ENCODE assay signal across 8 cellular contexts in the genomic region with DNA sequence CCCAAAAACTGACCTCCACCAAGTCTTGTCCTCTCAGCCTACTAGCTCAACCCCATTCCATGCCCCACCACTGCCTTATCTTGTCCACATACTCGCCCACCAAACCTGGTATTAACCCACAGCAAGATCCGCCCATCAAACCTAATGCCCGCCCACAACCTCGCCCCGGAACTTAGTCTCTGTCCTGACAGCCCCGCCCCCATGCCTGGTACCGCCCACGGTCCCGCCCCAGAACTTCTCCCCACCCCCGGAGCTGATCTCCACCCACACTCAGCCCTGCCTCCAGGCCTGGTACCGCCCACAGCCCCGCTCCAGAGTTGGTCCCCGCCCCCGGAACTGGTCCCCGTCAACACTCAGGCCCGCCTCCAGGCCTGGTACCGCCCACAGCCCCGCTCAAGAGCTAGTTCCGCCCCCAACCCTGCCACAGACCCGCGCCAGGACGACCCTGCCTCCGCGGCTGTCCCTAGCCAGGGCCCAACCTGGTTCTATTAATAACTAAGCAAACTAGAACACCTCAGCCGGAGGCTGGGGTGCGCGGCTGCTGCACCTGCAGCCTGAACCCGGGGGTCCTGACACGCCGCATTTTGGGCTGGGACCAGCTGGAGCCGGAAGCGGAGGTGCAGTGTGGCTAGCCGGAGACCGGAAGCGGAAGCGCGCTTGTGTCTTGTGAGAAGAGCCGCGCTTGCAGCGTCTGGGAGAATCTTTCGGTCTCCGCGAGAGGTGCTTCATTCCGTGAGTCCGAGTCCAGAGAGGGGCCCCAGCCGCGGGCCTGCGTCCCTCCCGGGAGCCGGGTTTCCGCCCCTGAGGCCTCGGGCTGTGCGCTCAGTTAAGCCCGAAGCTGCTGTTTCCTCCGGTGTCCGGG. TPM values are rescaled to one million over a fixed set of nuclear protein-coding genes. Genes with fewer than 3 reads are reported as not detected.
DNase-seq lines count a peak whose midpoint lies in the region; ATAC-seq, FAIRE-seq and TF ChIP-seq lines count a peak whose summit lies in the region.

A gene (plus strand): TSS at position 662 of the 862 bp plus-strand sequence. CDS start 5,372 bp downstream, outside the sequence.

- peaks cover 14% of the 10 kb centered on the region for H3K36me3 ChIP-seq in astrocyte (ENCODE audit: insufficient read depth, low read length)
- H3K36me3 ChIP-seq in rectal smooth muscle tissue (ENCODE audit: control insufficient read depth, insufficient read depth, low read length), result peaks cover 11% of the 10 kb centered on the region
- peaks cover 0 to 4% of the 10 kb centered on the region in 2 donors for H3K36me3 ChIP-seq in aorta (ENCODE audit: control insufficient read depth in 1 of 2, insufficient read depth in 2 of 2, low read length in 1 of 2)

- 1% methylated on average over 56 of the region's 56 CpGs for WGBS in aorta, 2 donors

- intact Hi-C loops in aorta (cut with DNase I), result no loop called here

- peaks cover 7% of the 10 kb centered on the region for H3K9me3 Mint-ChIP-seq in T-helper 2 cell treated with Interferon-gamma antibody and Interleukin-4, amounts not matched to agents 5 μg/mL and 100 μg/mL, for 36 hours
- peaks cover 5% of the 10 kb centered on the region for H3K9me3 Mint-ChIP-seq in astrocyte (ENCODE audit: unreplicated experiment)

- peak within 1 kb of the TSS; percentile 87 for H3K4me3 ChIP-seq in astrocyte (ENCODE audit: insufficient read depth, low read depth, low read length)
- peak within 1 kb of the TSS; percentile 87 for H3K4me3 ChIP-seq in rectal smooth muscle tissue (ENCODE audit: low read length)
- H3K4me3 ChIP-seq in aorta (ENCODE audit: low read length in 2 of 2), result peak within 1 kb of the TSS; percentile 62 to 96

- H3K9ac ChIP-seq in astrocyte (ENCODE audit: low read length) (peak within 1 kb of the TSS; percentile 91), rectal smooth muscle tissue (ENCODE audit: low read length) (peak within 1 kb of the TSS; percentile 83)

- H3K9me3 ChIP-seq in astrocyte (ENCODE audit: insufficient read depth, low read depth, low read length) (no peaks in the 10 kb centered on the region), aorta (ENCODE audit: control insufficient read depth, low read length) (no peaks in the 10 kb centered on the region)

- FAIRE-seq in GM18507 (lab: Jason Lieb, UNC), result peak; percentile 98
- FAIRE-seq in astrocyte (lab: Jason Lieb, UNC), result no peak

- peak within 1 kb of the TSS; percentile 95 for H3K4me3 Mint-ChIP-seq in T-helper 2 cell treated with Interferon-gamma antibody and Interleukin-4, amounts not matched to agents 5 μg/mL and 100 μg/mL, for 36 hours
- peak within 1 kb of the TSS; percentile 94 for H3K4me3 Mint-ChIP-seq in astrocyte (ENCODE audit: unreplicated experiment)

- no peak for TF ChIP-seq CTCF in astrocyte (IDR thresholded peaks at IDR 0.05; ENCODE audit: insufficient read depth, low read depth, low read length)

- H3K36me3 Mint-ChIP-seq in T-helper 2 cell treated with Interferon-gamma antibody and Interleukin-4, amounts not matched to agents 5 μg/mL and 100 μg/mL, for 36 hours (ENCODE audit: low read depth), result peaks cover 42% of the 10 kb centered on the region
- H3K36me3 Mint-ChIP-seq in astrocyte (ENCODE audit: low read depth, unreplicated experiment), result peaks cover 15% of the 10 kb centered on the region

- H3K27ac ChIP-seq in astrocyte (ENCODE audit: low read depth, low read length) (peak within 1 kb of the TSS; percentile 70), rectal smooth muscle tissue (ENCODE audit: low read depth, low read length) (peak within 1 kb of the TSS; percentile 79), aorta (ENCODE audit: low read depth in 1 of 2, low read length in 2 of 2) (peak within 1 kb of the TSS in 1 of 2 donors; percentile 7)

- peak; percentile 89 for DNase-seq in GM18507 (ENCODE audit: extremely low spot score, insufficient read length, low read depth)
- peak; percentile 95 for DNase-seq in NCI-H2029 (lab: John Stamatoyannopoulos, UW)
- DNase-seq in T-helper 2 cell treated with Interferon-gamma antibody and Interleukin-4, amounts not matched to agents 5 μg/mL and 100 μg/mL, for 36 hours (ENCODE audit: low spot score), result peak; percentile 95
- DNase-seq in astrocyte (ENCODE audit: low read depth), result peak; percentile 91
- DNase-seq in hepatic stellate cell (ENCODE audit: low spot score), result peak; percentile 90
- DNase-seq in aorta, result peak; percentile 100

- peak within 1 kb of the TSS; percentile 87 for H3K4me2 ChIP-seq in astrocyte (ENCODE audit: low read length)

- H2AFZ ChIP-seq in astrocyte (ENCODE audit: low read depth, low read length), result peak within 1 kb of the TSS; percentile 98

- H3K79me2 ChIP-seq in astrocyte (ENCODE audit: insufficient read depth, low read length), result peaks cover 20% of the 10 kb centered on the region

- no peaks in the 10 kb centered on the region for H3K27me3 Mint-ChIP-seq in T-helper 2 cell treated with Interferon-gamma antibody and Interleukin-4, amounts not matched to agents 5 μg/mL and 100 μg/mL, for 36 hours (ENCODE audit: low read depth)
- no peaks in the 10 kb centered on the region for H3K27me3 Mint-ChIP-seq in astrocyte (ENCODE audit: low read depth, unreplicated experiment)

- H4K20me1 ChIP-seq in astrocyte (ENCODE audit: insufficient read depth, low read length), result peaks cover 4% of the 10 kb centered on the region

- H3K4me1 ChIP-seq in astrocyte (ENCODE audit: insufficient read depth, low read length) (peaks cover 5% of the 10 kb centered on the region), rectal smooth muscle tissue (ENCODE audit: control insufficient read depth, insufficient read depth, low read length) (peaks cover 5% of the 10 kb centered on the region), aorta (ENCODE audit: control insufficient read depth in 1 of 2, insufficient read depth in 2 of 2, low read length in 2 of 2) (no peaks in the 10 kb centered on the region)

- no peaks in the 10 kb centered on the region for H3K27me3 ChIP-seq in astrocyte (ENCODE audit: insufficient read depth, low read length)
- H3K27me3 ChIP-seq in rectal smooth muscle tissue (ENCODE audit: control insufficient read depth, insufficient read depth, low read length), result no peaks in the 10 kb centered on the region
- no peaks in the 10 kb centered on the region for H3K27me3 ChIP-seq in aorta (ENCODE audit: control insufficient read depth in 1 of 2, insufficient read depth in 2 of 2, low read length in 1 of 2)

- H3K4me1 Mint-ChIP-seq in T-helper 2 cell treated with Interferon-gamma antibody and Interleukin-4, amounts not matched to agents 5 μg/mL and 100 μg/mL, for 36 hours (ENCODE audit: low read depth), result peaks cover 7% of the 10 kb centered on the region
- H3K4me1 Mint-ChIP-seq in astrocyte (ENCODE audit: low read depth, unreplicated experiment), result peaks cover 5% of the 10 kb centered on the region

- ATAC-seq in HG02973 (IDR thresholded peaks at IDR 0.05; ENCODE audit: unreplicated experiment) (peak; percentile 75), aorta (ENCODE audit: low FRiP score) (peak; percentile 100)

- peak within 1 kb of the TSS; percentile 79 for H3K27ac Mint-ChIP-seq in T-helper 2 cell treated with Interferon-gamma antibody and Interleukin-4, amounts not matched to agents 5 μg/mL and 100 μg/mL, for 36 hours
- H3K27ac Mint-ChIP-seq in astrocyte (ENCODE audit: unreplicated experiment), result peak within 1 kb of the TSS; percentile 76

RNA-seq across cellular contexts. Expression of the gene that starts here (rescaled TPM):
- 9.0 and 9.6 TPM in 2 replicates for total RNA-seq in astrocyte
- 10 to 100 TPM; 10.6 to 11.5 TPM for total RNA-seq in aorta
- polyA plus RNA-seq in aorta, result 1 to 10 TPM in 1 of 2 donors, under 1 TPM in 1; 0.63 to 2.4 TPM
